ENCODE assay signal across 1 cellular context in the genomic region with DNA sequence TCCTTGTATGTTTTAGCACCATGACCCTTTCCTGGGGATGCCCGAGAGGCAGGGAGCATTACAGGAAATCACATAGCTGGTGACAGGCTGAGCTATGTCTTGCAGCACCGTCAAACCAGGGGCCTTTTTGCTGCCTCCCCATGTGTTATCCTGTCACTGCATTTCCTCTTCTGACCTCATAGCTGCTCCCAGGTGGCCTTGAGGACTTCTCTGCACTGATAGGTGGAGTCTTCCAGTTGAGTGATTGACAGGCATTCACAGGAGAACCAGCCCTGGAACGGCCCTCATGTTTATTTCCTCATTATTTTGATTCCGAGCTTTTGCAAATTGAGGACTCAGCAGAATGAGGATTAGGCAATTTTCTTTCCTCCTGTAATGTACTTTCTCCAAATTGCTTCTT.
TF ChIP-seq lines count a peak whose summit lies in the region.

No MANE protein-coding gene starts in this region.

TF ChIP-seq in neural cell, 6 proteins besides CTCF, POLR2A, EP300 and RAD21 (continued from another document):
- TF ChIP-seq, protein P1, sequence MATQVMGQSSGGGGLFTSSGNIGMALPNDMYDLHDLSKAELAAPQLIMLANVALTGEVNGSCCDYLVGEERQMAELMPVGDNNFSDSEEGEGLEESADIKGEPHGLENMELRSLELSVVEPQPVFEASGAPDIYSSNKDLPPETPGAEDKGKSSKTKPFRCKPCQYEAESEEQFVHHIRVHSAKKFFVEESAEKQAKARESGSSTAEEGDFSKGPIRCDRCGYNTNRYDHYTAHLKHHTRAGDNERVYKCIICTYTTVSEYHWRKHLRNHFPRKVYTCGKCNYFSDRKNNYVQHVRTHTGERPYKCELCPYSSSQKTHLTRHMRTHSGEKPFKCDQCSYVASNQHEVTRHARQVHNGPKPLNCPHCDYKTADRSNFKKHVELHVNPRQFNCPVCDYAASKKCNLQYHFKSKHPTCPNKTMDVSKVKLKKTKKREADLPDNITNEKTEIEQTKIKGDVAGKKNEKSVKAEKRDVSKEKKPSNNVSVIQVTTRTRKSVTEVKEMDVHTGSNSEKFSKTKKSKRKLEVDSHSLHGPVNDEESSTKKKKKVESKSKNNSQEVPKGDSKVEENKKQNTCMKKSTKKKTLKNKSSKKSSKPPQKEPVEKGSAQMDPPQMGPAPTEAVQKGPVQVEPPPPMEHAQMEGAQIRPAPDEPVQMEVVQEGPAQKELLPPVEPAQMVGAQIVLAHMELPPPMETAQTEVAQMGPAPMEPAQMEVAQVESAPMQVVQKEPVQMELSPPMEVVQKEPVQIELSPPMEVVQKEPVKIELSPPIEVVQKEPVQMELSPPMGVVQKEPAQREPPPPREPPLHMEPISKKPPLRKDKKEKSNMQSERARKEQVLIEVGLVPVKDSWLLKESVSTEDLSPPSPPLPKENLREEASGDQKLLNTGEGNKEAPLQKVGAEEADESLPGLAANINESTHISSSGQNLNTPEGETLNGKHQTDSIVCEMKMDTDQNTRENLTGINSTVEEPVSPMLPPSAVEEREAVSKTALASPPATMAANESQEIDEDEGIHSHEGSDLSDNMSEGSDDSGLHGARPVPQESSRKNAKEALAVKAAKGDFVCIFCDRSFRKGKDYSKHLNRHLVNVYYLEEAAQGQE (IDR thresholded peaks at IDR 0.05; ENCODE audit: borderline replicate concordance), result no peak
